In the genomic region with DNA sequence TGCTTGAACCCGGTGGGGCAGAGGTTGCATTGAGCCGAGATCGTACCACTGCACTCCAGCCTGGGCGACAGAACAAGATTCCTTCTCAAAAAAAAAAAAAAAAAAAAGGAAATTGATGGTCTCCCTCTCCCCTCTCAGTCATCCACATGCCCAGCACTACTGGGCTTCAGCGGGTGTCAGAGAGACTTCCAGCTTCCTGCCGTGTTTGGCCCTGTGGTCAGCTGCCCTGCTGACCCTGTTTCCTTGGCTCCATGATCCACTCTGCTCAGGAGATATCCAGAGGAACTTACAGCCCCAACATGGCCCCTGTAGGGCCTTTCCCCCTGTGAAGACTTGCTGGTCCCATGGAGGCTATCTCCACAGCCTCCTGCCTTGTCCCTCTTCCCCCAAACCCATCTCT, we compare ENCODE assay signal across 23 cellular contexts. TPM values are rescaled to one million over a fixed set of nuclear protein-coding genes. Genes with fewer than 3 reads are reported as not detected.
DNase-seq lines count a peak whose midpoint lies in the region; ATAC-seq lines count a peak whose summit lies in the region.
"Had no signal": no experiment of that assay in that cellular context is flagged by ENCODE, and none has a peak within 500 bp of the region (broad histone marks: within the 10 kb centered on the region; RNA-seq: fewer than 3 reads in every experiment).

No MANE protein-coding gene starts in this region.

- no peak overlapping the region for H2AK5ac ChIP-seq in mesenchymal stem cell (ENCODE audit: low read length, severe bottlenecking)

- no peak overlapping the region for H3K14ac ChIP-seq in mesenchymal stem cell (ENCODE audit: low read length in 2 of 2)

- peak overlapping the region in 1 of 2 experiments; percentile 31 for H3K18ac ChIP-seq in mesenchymal stem cell (ENCODE audit: low read depth in 1 of 2, low read length in 2 of 2)

- H3K9me3 Mint-ChIP-seq in stimulated activated effector memory CD8-positive, alpha-beta T cell treated with anti-CD3 and anti-CD28 coated beads, Interleukin-12 subunit alpha, Interleukin-12 subunit beta, amount 100 ng/mL, for 72 hours = no peaks in the 10 kb centered on the region
- H3K9me3 Mint-ChIP-seq: CD4-positive, alpha-beta T cell; T-cell had no signal

- H4K91ac ChIP-seq in mesenchymal stem cell (ENCODE audit: low read length) = no peak overlapping the region

- no peaks in the 10 kb centered on the region for H3K9me3 ChIP-seq in MG63
- no peaks in the 10 kb centered on the region for H3K9me3 ChIP-seq in mesenchymal stem cell (ENCODE audit: control insufficient read depth, low read length)
- H3K9me3 ChIP-seq: BLaER1 had no signal

- H3K4me1 ChIP-seq in mesenchymal stem cell (ENCODE audit: control insufficient read depth, insufficient read depth, low read depth, low read length) = peaks cover 14% of the 10 kb centered on the region
- H3K4me1 ChIP-seq: BLaER1 had no signal

- no peak overlapping the region for H2BK120ac ChIP-seq in mesenchymal stem cell (ENCODE audit: low read depth, low read length)

- H4K8ac ChIP-seq in mesenchymal stem cell (ENCODE audit: low read length) = peak overlapping the region; percentile 12

- no peaks in the 10 kb centered on the region for H3K27me3 ChIP-seq in MG63
- H3K27me3 ChIP-seq in mesenchymal stem cell (ENCODE audit: control insufficient read depth in 1 of 2, insufficient read depth in 1 of 2, low read length in 2 of 2) = peaks cover 0 to 8% of the 10 kb centered on the region in 2 experiments
- H3K27me3 ChIP-seq: BLaER1 had no signal

- H2BK12ac ChIP-seq in mesenchymal stem cell (ENCODE audit: low read length in 2 of 2) = no peak overlapping the region

- peak; percentile 27 for DNase-seq in HCEC 1CT
- peak; percentile 23 for DNase-seq in MG63
- DNase-seq in mesenchymal stem cell = no peak
- DNase-seq in HuH-7 (ENCODE audit: low spot score) = no peak
- no peak for DNase-seq in stimulated activated effector memory CD8-positive, alpha-beta T cell treated with anti-CD3 and anti-CD28 coated beads, Interleukin-12 subunit alpha, Interleukin-12 subunit beta, amount 100 ng/mL, for 72 hours (ENCODE audit: low spot score in 2 of 2)
- DNase-seq in NCI-H82 (lab: John Stamatoyannopoulos, UW) = no peak
- DNase-seq: CD4-positive, alpha-beta T cell; DMS53; H7; Kasumi-1; MM.1S; NCI-H2029; NCI-H446; NCI-H524 treated with DMSO at 0.1 percent for 48 hours; NCI-H774; NK-92 treated with Interleukin-12 subunit alpha and Interleukin-12 subunit beta, amount 100 ng/mL, for 24 hours; PC-3; Right ventricle myocardium superior; RPMI8226; T-cell had no signal

- no peak for ATAC-seq in stimulated activated effector memory CD8-positive, alpha-beta T cell treated with anti-CD3 and anti-CD28 coated beads, Interleukin-12 subunit alpha, Interleukin-12 subunit beta, amount 100 ng/mL, for 72 hours
- ATAC-seq in GM19035 (IDR thresholded peaks at IDR 0.05; ENCODE audit: unreplicated experiment) = no peak
- ATAC-seq: PC-3, T-cell had no signal

- H3K36me3 Mint-ChIP-seq in stimulated activated effector memory CD8-positive, alpha-beta T cell treated with anti-CD3 and anti-CD28 coated beads, Interleukin-12 subunit alpha, Interleukin-12 subunit beta, amount 100 ng/mL, for 72 hours = no peaks in the 10 kb centered on the region
- H3K36me3 Mint-ChIP-seq: T-cell had no signal

- H3K4me2 ChIP-seq in mesenchymal stem cell (ENCODE audit: low read length, poor library complexity, severe bottlenecking) = no peak overlapping the region
- H3K4me2 ChIP-seq: BLaER1 had no signal

- H3K4me3 ChIP-seq in MG63 (no peak overlapping the region), mesenchymal stem cell (ENCODE audit: insufficient read depth in 1 of 2, low read depth in 1 of 2, low read length in 2 of 2) (no peak overlapping the region)
- H3K4me3 ChIP-seq: BLaER1 had no signal

- H2AFZ ChIP-seq in mesenchymal stem cell (ENCODE audit: low read depth, low read length) = no peak overlapping the region

- H3K4me1 Mint-ChIP-seq in stimulated activated effector memory CD8-positive, alpha-beta T cell treated with anti-CD3 and anti-CD28 coated beads, Interleukin-12 subunit alpha, Interleukin-12 subunit beta, amount 100 ng/mL, for 72 hours = no peaks in the 10 kb centered on the region
- H3K4me1 Mint-ChIP-seq: T-cell had no signal

- no peak overlapping the region for H3K27ac ChIP-seq in mesenchymal stem cell (ENCODE audit: low read length, poor library complexity, severe bottlenecking)
- H3K27ac ChIP-seq: BLaER1 had no signal

- no peak overlapping the region for H2BK5ac ChIP-seq in mesenchymal stem cell (ENCODE audit: low read depth, low read length, poor library complexity, severe bottlenecking)

- no peak overlapping the region for H2BK15ac ChIP-seq in mesenchymal stem cell (ENCODE audit: low read depth, poor library complexity, severe bottlenecking)

- H3K36me3 ChIP-seq in MG63 = no peaks in the 10 kb centered on the region
- no peaks in the 10 kb centered on the region for H3K36me3 ChIP-seq in mesenchymal stem cell (ENCODE audit: control insufficient read depth in 1 of 2, insufficient read depth in 2 of 2, low read depth in 1 of 2, low read length in 2 of 2)
- H3K36me3 ChIP-seq: BLaER1 had no signal

- peak overlapping the region in 1 of 2 experiments; percentile 62 for H3K4ac ChIP-seq in mesenchymal stem cell (ENCODE audit: low read depth in 1 of 2, low read length in 2 of 2)

- 75% methylated on average over 6 of the region's 6 CpGs for WGBS in mesenchymal stem cell

- H3K79me1 ChIP-seq in mesenchymal stem cell (replicated peaks; ENCODE audit: low read length, poor library complexity, severe bottlenecking) = no peaks in the 10 kb centered on the region

- H3K9ac ChIP-seq in mesenchymal stem cell (ENCODE audit: low read length) = no peak overlapping the region
- H3K9ac ChIP-seq: BLaER1 had no signal

- H3K27ac Mint-ChIP-seq in stimulated activated effector memory CD8-positive, alpha-beta T cell treated with anti-CD3 and anti-CD28 coated beads, Interleukin-12 subunit alpha, Interleukin-12 subunit beta, amount 100 ng/mL, for 72 hours = no peak overlapping the region
- H3K27ac Mint-ChIP-seq: CD4-positive, alpha-beta T cell had no signal

- H3K4me3 Mint-ChIP-seq in stimulated activated effector memory CD8-positive, alpha-beta T cell treated with anti-CD3 and anti-CD28 coated beads, Interleukin-12 subunit alpha, Interleukin-12 subunit beta, amount 100 ng/mL, for 72 hours = no peak overlapping the region
- H3K4me3 Mint-ChIP-seq: CD4-positive, alpha-beta T cell; T-cell had no signal

- no peak overlapping the region for H3K23ac ChIP-seq in mesenchymal stem cell (ENCODE audit: low read length in 2 of 2)

RNA-seq across cellular contexts. Expression of a gene that starts 6.1 kb away (rescaled TPM):
- 4.1 and 6.7 TPM in 2 replicates for total RNA-seq in MG63 (2014; rRNA removed; shearing (Covaris generic); ENCODE audit: low replicate concordance)
- 26.7 TPM for polyA plus RNA-seq in mesenchymal stem cell (2013, experiment 1 of 2)
- polyA plus RNA-seq in mesenchymal stem cell (2013, experiment 2 of 2) = 25.6 TPM
- total RNA-seq: CD4-positive, alpha-beta T cell had no signal

RNA-seq across cellular contexts. Expression of a gene that starts 25.7 kb away (rescaled TPM):
- total RNA-seq in MG63 (2014; rRNA removed; shearing (Covaris generic); ENCODE audit: low replicate concordance) = not detected in 2 replicates
- polyA plus RNA-seq in mesenchymal stem cell (2013, experiment 1 of 2) = not detected
- not detected for polyA plus RNA-seq in mesenchymal stem cell (2013, experiment 2 of 2)
- total RNA-seq: CD4-positive, alpha-beta T cell; PC-3; Right ventricle myocardium superior; SK-MEL-5; T-cell had no signal

RNA-seq across cellular contexts. Expression of a gene that starts 37.7 kb away (rescaled TPM):
- 65.1 and 90.4 TPM in 2 replicates for total RNA-seq in MG63 (2014; rRNA removed; shearing (Covaris generic); ENCODE audit: low replicate concordance)
- 31.9 TPM for polyA plus RNA-seq in mesenchymal stem cell (2013, experiment 1 of 2)
- polyA plus RNA-seq in mesenchymal stem cell (2013, experiment 2 of 2) = 31.7 TPM

RNA-seq across cellular contexts. Expression of a gene that starts 55.2 kb away (rescaled TPM):
- not detected in 2 replicates for total RNA-seq in MG63 (2014; rRNA removed; shearing (Covaris generic); ENCODE audit: low replicate concordance)
- 0.04 TPM for polyA plus RNA-seq in mesenchymal stem cell (2013, experiment 1 of 2)
- polyA plus RNA-seq in mesenchymal stem cell (2013, experiment 2 of 2) = 0.04 TPM
- total RNA-seq: CD4-positive, alpha-beta T cell; PC-3; T-cell had no signal

Comparison
In these comparisons a context has a peak if more than half of its experiments do, and no peak if none do; other contexts are left out.
1. DNase-seq: peak in HCEC 1CT (single experiment) and MG63 (single experiment); none in mesenchymal stem cell (single experiment), HuH-7 (single experiment), stimulated activated effector memory CD8-positive, alpha-beta T cell treated with anti-CD3 and anti-CD28 coated beads, Interleukin-12 subunit alpha, Interleukin-12 subunit beta, amount 100 ng/mL, for 72 hours (0 of 2) and NCI-H82 (single experiment).